Comparison of ENCODE assay signal across 8 cellular contexts in the genomic region with DNA sequence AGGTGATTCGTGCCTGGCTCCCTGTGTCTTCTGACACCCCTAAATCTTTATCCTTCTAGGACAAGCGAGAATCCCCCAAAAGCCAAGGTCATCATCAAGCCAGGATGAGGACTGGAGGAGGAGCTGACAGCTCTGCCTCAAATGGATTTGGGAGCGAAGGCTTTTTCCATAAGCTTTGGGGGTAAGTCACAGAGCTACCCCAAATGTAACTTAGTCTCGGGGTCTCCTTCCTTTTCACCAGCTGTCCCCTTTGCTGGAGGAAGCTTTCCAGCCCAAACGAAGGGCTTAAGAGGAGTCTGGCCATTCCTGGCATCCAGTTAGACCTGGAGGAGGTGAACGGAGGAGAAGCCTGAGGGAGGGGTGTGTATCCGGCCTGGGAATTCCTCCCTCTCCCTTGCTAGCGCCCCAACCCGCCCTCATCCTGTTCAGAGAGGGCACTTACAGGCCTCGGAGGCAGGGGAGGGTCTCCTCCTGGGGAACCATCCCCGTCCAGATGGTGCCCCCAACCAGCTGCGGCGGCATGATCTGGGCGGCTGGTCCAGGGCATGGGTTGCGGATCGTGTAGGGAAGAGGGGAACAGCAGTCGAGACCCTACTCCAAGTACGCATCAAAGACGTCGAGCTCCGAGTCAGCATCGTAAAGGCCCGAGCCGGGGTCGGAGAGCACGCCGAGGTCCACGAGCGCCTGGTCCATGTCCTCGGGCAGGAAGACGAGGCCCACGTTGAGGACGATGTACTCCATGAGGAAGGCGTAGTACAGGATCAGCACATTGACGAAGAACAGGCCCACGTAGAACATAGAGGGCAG. TPM values are rescaled to one million over a fixed set of nuclear protein-coding genes. Genes with fewer than 3 reads are reported as not detected.
DNase-seq lines count a peak whose midpoint lies in the region; ATAC-seq and TF ChIP-seq lines count a peak whose summit lies in the region.

No MANE protein-coding gene starts in this region.

- peak overlapping the region; percentile 61 for H3K4me3 ChIP-seq in AG04449 (ENCODE audit: low read depth, low read length)
- peak overlapping the region; percentile 69 for H3K4me3 ChIP-seq in thymus (ENCODE audit: low read length)

- DNase-seq in AG04449 (ENCODE audit: low read depth, low spot score) (no peak), HEK293T (ENCODE audit: extremely low spot score) (no peak), kidney tubule cell (ENCODE audit: low spot score) (peak; percentile 30), SKM-1 treated with dmso at 0.1 percent for 144 hours (lab: John Stamatoyannopoulos, UW; ENCODE audit: unreplicated experiment) (no peak), NCI-H1105 treated with DMSO at 0.1 percent for 48 hours (lab: John Stamatoyannopoulos, UW) (no peak)

- POLR2A ChIA-PET in AG04449 (lab: Yijun Ruan, JAX) (no interaction called here), HEK293T (lab: Yijun Ruan, JAX) (interaction anchor here (1.1 kb wide), 1 partner anchor 198 kb away, joined by 4 read pairs; the partner anchor contains the start of gene NUBP1)

- H3K4me3 Mint-ChIP-seq in activated naive CD8-positive, alpha-beta T cell, result peak overlapping the region; percentile 95

- 6% methylated on average over 34 of the region's 36 CpGs for WGBS in thymus

- no peaks in the 10 kb centered on the region for H3K27me3 Mint-ChIP-seq in activated naive CD8-positive, alpha-beta T cell

- H3K36me3 ChIP-seq in thymus (ENCODE audit: control insufficient read depth, insufficient read depth), result peaks cover 3% of the 10 kb centered on the region

- H3K9me3 Mint-ChIP-seq in activated naive CD8-positive, alpha-beta T cell (ENCODE audit: low read depth), result no peaks in the 10 kb centered on the region

- ATAC-seq in GM18861 (IDR thresholded peaks at IDR 0.05; ENCODE audit: unreplicated experiment), result no peak

- peak overlapping the region; percentile 79 for H3K27ac Mint-ChIP-seq in activated naive CD8-positive, alpha-beta T cell

- H3K4me1 Mint-ChIP-seq in activated naive CD8-positive, alpha-beta T cell (ENCODE audit: low read depth), result peaks cover 76% of the 10 kb centered on the region

- H3K27ac ChIP-seq in thymus (ENCODE audit: low read depth), result no peak overlapping the region

- H3K36me3 Mint-ChIP-seq in activated naive CD8-positive, alpha-beta T cell, result peaks cover 9% of the 10 kb centered on the region

- peaks cover 62% of the 10 kb centered on the region for H3K4me1 ChIP-seq in thymus (ENCODE audit: control insufficient read depth, insufficient read depth, low read length)

- H3K27me3 ChIP-seq in thymus (ENCODE audit: control insufficient read depth, insufficient read depth), result no peaks in the 10 kb centered on the region

- no peak for TF ChIP-seq CTCF in AG04449 (IDR thresholded peaks at IDR 0.05; ENCODE audit: insufficient read depth, low read length, missing control alignments)

- CTCF ChIA-PET in AG04449 (lab: Yijun Ruan, JAX) (interaction anchor here (0.9 to 15.0 kb wide), 4 partner anchors 9 to 23 kb away, joined by 3 to 108 read pairs (median 9); no protein-coding TSS in a partner anchor), HEK293T (lab: Yijun Ruan, JAX) (interaction anchor here (1.6 kb wide), 1 partner anchor 22 kb away, joined by 5 read pairs; no protein-coding TSS in a partner anchor)

- H3K9me3 ChIP-seq in thymus (ENCODE audit: control insufficient read depth), result no peaks in the 10 kb centered on the region

TF ChIP-seq in HEK293T, 16 proteins besides CTCF, POLR2A, EP300 and RAD21:
- TF ChIP-seq ARNT (IDR thresholded peaks at IDR 0.05) (no peak), L3MBTL2 (conservative IDR thresholded peaks at IDR 0.05) (peak; percentile 49)

RNA-seq across cellular contexts. Expression of gene DEXI, which starts 0.9 kb away (rescaled TPM):
- polyA plus RNA-seq in thymus, result 22.5 TPM

RNA-seq across cellular contexts. Expression of gene CLEC16A, which starts 3.0 kb away (rescaled TPM):
- polyA plus RNA-seq in thymus, result 18.8 TPM
